Comparison of ENCODE assay signal across 1 cellular context in the genomic region with DNA sequence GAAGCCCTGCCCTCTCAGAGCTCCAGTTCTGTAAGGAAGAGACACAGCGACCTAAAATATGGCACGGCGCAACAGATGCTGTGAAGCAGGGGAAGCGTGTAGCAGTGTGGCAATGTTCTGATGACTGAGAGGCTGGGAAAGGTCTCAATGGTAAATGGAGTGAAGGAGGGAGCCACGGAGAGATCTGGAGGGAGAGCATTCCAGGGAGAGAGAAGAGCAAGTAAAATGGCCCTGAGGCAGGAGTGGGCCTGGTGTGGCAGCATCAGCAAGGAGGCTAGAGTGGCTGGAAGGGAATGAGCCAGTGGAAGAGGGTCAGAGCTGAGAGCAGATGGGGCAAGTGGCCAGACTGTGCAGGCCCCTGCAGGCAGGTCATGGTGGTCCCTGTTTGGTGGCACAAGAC.
A peak's percentile ranks its signal among the peaks of the same experiment; 100 is the strongest.
TF ChIP-seq lines count a peak whose summit lies in the region.

No MANE protein-coding gene starts in this region.

TF ChIP-seq in K562, 482 proteins besides CTCF, POLR2A, EP300 and RAD21:
- TF ChIP-seq TSC22D4 (tag; IDR thresholded peaks at IDR 0.05): no peak
- peak; percentile 93 for TF ChIP-seq SMARCA5 (IDR thresholded peaks at IDR 0.05)
- TF ChIP-seq ZNF586 (CRISPR knock-in tag; conservative IDR thresholded peaks at IDR 0.05): no peak
- TF ChIP-seq RBM25 (IDR thresholded peaks at IDR 0.05; ENCODE audit: low read depth, low read length, severe bottlenecking): peak; percentile 58
- TF ChIP-seq SUPT5H (IDR thresholded peaks at IDR 0.05): 0 out of 2 replicates have a peak, but pooled peaks have one; percentile 13
- TF ChIP-seq TCFL5 (CRISPR knock-in tag; conservative IDR thresholded peaks at IDR 0.05): no peak
- no peak for TF ChIP-seq ELF2 (CRISPR knock-in tag; IDR thresholded peaks at IDR 0.05)
- no peak for TF ChIP-seq SRF (CRISPR knock-in tag; IDR thresholded peaks at IDR 0.05)
- TF ChIP-seq BCOR (IDR thresholded peaks at IDR 0.05): peak; percentile 95
- TF ChIP-seq POLR3A (IDR thresholded peaks at IDR 0.05; ENCODE audit: borderline replicate concordance, extremely low read depth, insufficient read depth, insufficient read length): no peak
- TF ChIP-seq L3MBTL2 (IDR thresholded peaks at IDR 0.05): no peak
- TF ChIP-seq ZFP36 (IDR thresholded peaks at IDR 0.05; ENCODE audit: low read depth, low read length, partially characterized antibody): peak; percentile 81
- peak; percentile 51 to 78; a peak in 3 of 4 replicates for TF ChIP-seq KDM1A (IDR thresholded peaks at IDR 0.05)
- no peak for TF ChIP-seq POU5F1 (IDR thresholded peaks at IDR 0.05; ENCODE audit: borderline replicate concordance, low read depth, low read length, partially characterized antibody)
- TF ChIP-seq SNIP1 (IDR thresholded peaks at IDR 0.05; ENCODE audit: low read depth): no peak
